8 cellular contexts compared by ENCODE assay signal in genomic region chr12:121581681-121582439, GRCh38. TPM values are rescaled to one million over a fixed set of nuclear protein-coding genes. Genes with fewer than 3 reads are reported as not detected.
A peak's percentile ranks its signal among the peaks of the same experiment; 100 is the strongest.
DNase-seq lines count a peak whose midpoint lies in the region; ATAC-seq and TF ChIP-seq lines count a peak whose summit lies in the region.

No MANE protein-coding gene starts in this region.

- no peaks in the 10 kb centered on the region for H3K27me3 Mint-ChIP-seq in CD4-positive, alpha-beta memory T cell
- peaks cover 17% of the 10 kb centered on the region for H3K27me3 Mint-ChIP-seq in brain

- TF ChIP-seq CTCF in brain (conservative IDR thresholded peaks at IDR 0.05): no peak

- intact Hi-C loops in CD4-positive, alpha-beta memory T cell (cut with micrococcal nuclease): loop anchor here (2.0 to 5.0 kb wide), 2 partner anchors 45 to 91 kb away; no protein-coding TSS in a partner anchor

- H3K4me1 Mint-ChIP-seq in CD4-positive, alpha-beta memory T cell: peaks cover 22 to 54% (median 41%) of the 10 kb centered on the region in 4 donors
- peaks cover 45% of the 10 kb centered on the region for H3K4me1 Mint-ChIP-seq in brain

- H3K27me3 ChIP-seq in CD4-positive, alpha-beta memory T cell (ENCODE audit: insufficient read depth, low read length): no peaks in the 10 kb centered on the region

- peak overlapping the region; percentile 95 to 99 (median 98) for H3K4me3 Mint-ChIP-seq in CD4-positive, alpha-beta memory T cell
- peak overlapping the region; percentile 96 to 99 (median 98) for H3K4me3 Mint-ChIP-seq in brain

- peaks cover 0 to 16% of the 10 kb centered on the region in 2 donors for H3K36me3 Mint-ChIP-seq in CD4-positive, alpha-beta memory T cell
- peaks cover 3% of the 10 kb centered on the region for H3K36me3 Mint-ChIP-seq in brain

- H3K4me1 ChIP-seq in CD4-positive, alpha-beta memory T cell (ENCODE audit: insufficient read depth, low read length): peaks cover 62% of the 10 kb centered on the region

- no peaks in the 10 kb centered on the region for H3K36me3 ChIP-seq in CD4-positive, alpha-beta memory T cell (ENCODE audit: insufficient read depth, low read length)

- peak overlapping the region; percentile 63 to 87 for H3K4me3 ChIP-seq in CD4-positive, alpha-beta memory T cell (ENCODE audit: low read length in 2 of 2)

- POLR2A ChIA-PET in CD4-positive, alpha-beta memory T cell (lab: Charles Lee; ENCODE audit: partially characterized antibody): interaction anchor here (0.9 to 10.0 kb wide), 9 partner anchors 9 to 220 kb away, joined by 4 to 254 read pairs (median 21); partner anchors contain the start of gene ORAI1

- peaks cover 0 to 2% (median 0%) of the 10 kb centered on the region in 8 donors for H3K9me3 Mint-ChIP-seq in CD4-positive, alpha-beta memory T cell
- H3K9me3 Mint-ChIP-seq in brain: no peaks in the 10 kb centered on the region

- peak overlapping the region; percentile 92 to 99 (median 98) for H3K27ac Mint-ChIP-seq in CD4-positive, alpha-beta memory T cell
- H3K27ac Mint-ChIP-seq in brain: peak overlapping the region; percentile 95 to 99 (median 96)

- CTCF ChIA-PET in CD4-positive, alpha-beta memory T cell (lab: Charles Lee; ENCODE audit: partially characterized antibody): interaction anchor here (0.7 to 1.6 kb wide), 5 partner anchors 29 to 87 kb away, joined by 3 to 11 read pairs (median 5); partner anchors contain the start of gene ORAI1

- DNase-seq in CD4-positive, alpha-beta memory T cell: peak in 4 of 5 donors; percentile 11 to 22 (median 16)
- DNase-seq in MV-4-11 (lab: John Stamatoyannopoulos, UW) (peak; percentile 52), kidney tubule cell (ENCODE audit: low spot score) (peak; percentile 30), substantia nigra (lab: John Stamatoyannopoulos, UW) (peak in 22 of 49 donors; percentile 6 to 62 (median 26)), kidney glomerular epithelial cell (lab: John Stamatoyannopoulos, UW) (no peak), ureter (ENCODE audit: low spot score) (no peak)

- ATAC-seq in esophagus mucosa: no peak

- peak overlapping the region; percentile 71 for H3K27ac ChIP-seq in CD4-positive, alpha-beta memory T cell (ENCODE audit: low read depth, low read length)
- peak overlapping the region; percentile 81 for H3K27ac ChIP-seq in substantia nigra (ENCODE audit: low read depth, low read length, poor library complexity, severe bottlenecking)

- H3K9me3 ChIP-seq in CD4-positive, alpha-beta memory T cell (ENCODE audit: control insufficient read depth in 1 of 2, low read length in 2 of 2): no peaks in the 10 kb centered on the region

RNA-seq across cellular contexts. Expression of gene KDM2B, which starts 1.0 kb away (rescaled TPM):
- 100 to 1,000 TPM in 1 of 2 experiments, 10 to 100 TPM in 1; 98.7 to 101 TPM for total RNA-seq in CD4-positive, alpha-beta memory T cell
- 10 to 100 TPM in 1 of 2 donors, 1 to 10 TPM in 1; 7.7 to 20.6 TPM for polyA plus RNA-seq in CD4-positive, alpha-beta memory T cell
- 29.7 TPM for polyA plus RNA-seq in brain (ENCODE audit: insufficient read depth, low read depth, low replicate concordance)
- total RNA-seq in esophagus mucosa (20.0 TPM), ureter (23.7 TPM)

RNA-seq across cellular contexts. Expression of gene ORAI1, which starts 44.5 kb away (rescaled TPM):
- 10 to 100 TPM; 48.8 to 51.7 TPM for total RNA-seq in CD4-positive, alpha-beta memory T cell
- polyA plus RNA-seq in CD4-positive, alpha-beta memory T cell: 100 to 1,000 TPM; 186 to 235 TPM
- polyA plus RNA-seq in brain (ENCODE audit: insufficient read depth, low read depth, low replicate concordance): 40.4 TPM
- total RNA-seq in esophagus mucosa (7.3 TPM), ureter (13.6 TPM)

Comparison
In these comparisons a context has a peak if more than half of its experiments do, and no peak if none do; other contexts are left out.
1. DNase-seq: peak in CD4-positive, alpha-beta memory T cell (4 of 5), MV-4-11 (single experiment) and kidney tubule cell (single experiment); none in kidney glomerular epithelial cell (single experiment) and ureter (single experiment).